1 cellular context compared by ENCODE assay signal in the genomic region with DNA sequence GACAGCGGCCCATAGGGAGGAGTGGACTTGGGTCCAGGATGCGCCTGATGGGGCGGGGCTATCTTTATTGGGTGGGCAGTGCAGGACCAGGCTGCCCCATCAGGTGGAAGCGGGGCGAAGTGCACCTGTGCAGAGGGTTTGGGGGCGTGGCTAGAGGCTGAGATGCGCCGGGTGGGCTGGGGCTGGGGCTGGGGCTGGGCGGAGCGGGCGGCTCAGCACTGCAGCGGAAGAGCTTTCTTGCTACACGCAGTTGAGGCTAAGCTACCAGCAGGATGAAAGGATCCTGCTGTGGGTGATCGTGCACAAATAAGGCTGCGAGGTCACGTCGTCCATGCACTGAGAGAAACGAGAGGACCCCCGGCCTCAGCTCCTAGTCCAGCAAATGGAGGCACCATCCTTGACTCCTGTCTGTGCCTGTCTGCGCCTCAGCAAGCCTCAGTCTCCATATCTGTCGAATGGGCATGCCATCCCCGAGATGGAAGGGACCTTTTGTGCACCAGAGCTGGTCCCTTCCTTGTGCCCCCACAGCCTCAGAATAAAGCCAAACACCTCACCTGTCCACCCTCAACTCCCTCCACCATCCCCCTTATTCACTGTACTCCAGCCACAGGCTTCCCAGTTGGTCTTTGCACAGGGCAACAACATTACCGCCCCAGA.
TF ChIP-seq lines count a peak whose summit lies in the region.

No MANE protein-coding gene starts in this region.

TF ChIP-seq in GM12878, 131 proteins besides CTCF, POLR2A, EP300 and RAD21:
- TF ChIP-seq GATAD2B (conservative IDR thresholded peaks at IDR 0.05; ENCODE audit: low read depth) (no peak), ZBED1 (IDR thresholded peaks at IDR 0.05; ENCODE audit: borderline replicate concordance) (no peak), RUNX3 (IDR thresholded peaks at IDR 0.05; ENCODE audit: low read length) (no peak), BMI1 (IDR thresholded peaks at IDR 0.05; ENCODE audit: borderline replicate concordance) (no peak), SMAD1 (IDR thresholded peaks at IDR 0.05; ENCODE audit: low read depth, partially characterized antibody) (no peak), SUZ12 (IDR thresholded peaks at IDR 0.05; ENCODE audit: unreplicated experiment) (no peak), FOXK2 (IDR thresholded peaks at IDR 0.05) (no peak), ESRRA (IDR thresholded peaks at IDR 0.05; ENCODE audit: low read length) (no peak), SP1 (IDR thresholded peaks at IDR 0.05; ENCODE audit: low read depth, low read length) (no peak), ZNF24 (IDR thresholded peaks at IDR 0.05) (no peak), IKZF1 (conservative IDR thresholded peaks at IDR 0.05) (no peak), PML (IDR thresholded peaks at IDR 0.05; ENCODE audit: low read length) (no peak), MYC (IDR thresholded peaks at IDR 0.05; ENCODE audit: insufficient read depth, insufficient read length, insufficient replicate concordance, low read length, severe bottlenecking) (no peak), JUND (IDR thresholded peaks at IDR 0.05; ENCODE audit: low read depth, low read length) (no peak), CHD1 (IDR thresholded peaks at IDR 0.05; ENCODE audit: low read depth, low read length) (no peak)
- TF ChIP-seq, protein P1, sequence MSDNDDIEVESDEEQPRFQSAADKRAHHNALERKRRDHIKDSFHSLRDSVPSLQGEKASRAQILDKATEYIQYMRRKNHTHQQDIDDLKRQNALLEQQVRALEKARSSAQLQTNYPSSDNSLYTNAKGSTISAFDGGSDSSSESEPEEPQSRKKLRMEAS (IDR thresholded peaks at IDR 0.05; ENCODE audit: low read depth, low read length): no peak
- TF ChIP-seq, protein P2, sequence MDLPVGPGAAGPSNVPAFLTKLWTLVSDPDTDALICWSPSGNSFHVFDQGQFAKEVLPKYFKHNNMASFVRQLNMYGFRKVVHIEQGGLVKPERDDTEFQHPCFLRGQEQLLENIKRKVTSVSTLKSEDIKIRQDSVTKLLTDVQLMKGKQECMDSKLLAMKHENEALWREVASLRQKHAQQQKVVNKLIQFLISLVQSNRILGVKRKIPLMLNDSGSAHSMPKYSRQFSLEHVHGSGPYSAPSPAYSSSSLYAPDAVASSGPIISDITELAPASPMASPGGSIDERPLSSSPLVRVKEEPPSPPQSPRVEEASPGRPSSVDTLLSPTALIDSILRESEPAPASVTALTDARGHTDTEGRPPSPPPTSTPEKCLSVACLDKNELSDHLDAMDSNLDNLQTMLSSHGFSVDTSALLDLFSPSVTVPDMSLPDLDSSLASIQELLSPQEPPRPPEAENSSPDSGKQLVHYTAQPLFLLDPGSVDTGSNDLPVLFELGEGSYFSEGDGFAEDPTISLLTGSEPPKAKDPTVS (IDR thresholded peaks at IDR 0.05; ENCODE audit: low read depth, low read length): no peak
- TF ChIP-seq, protein P3, sequence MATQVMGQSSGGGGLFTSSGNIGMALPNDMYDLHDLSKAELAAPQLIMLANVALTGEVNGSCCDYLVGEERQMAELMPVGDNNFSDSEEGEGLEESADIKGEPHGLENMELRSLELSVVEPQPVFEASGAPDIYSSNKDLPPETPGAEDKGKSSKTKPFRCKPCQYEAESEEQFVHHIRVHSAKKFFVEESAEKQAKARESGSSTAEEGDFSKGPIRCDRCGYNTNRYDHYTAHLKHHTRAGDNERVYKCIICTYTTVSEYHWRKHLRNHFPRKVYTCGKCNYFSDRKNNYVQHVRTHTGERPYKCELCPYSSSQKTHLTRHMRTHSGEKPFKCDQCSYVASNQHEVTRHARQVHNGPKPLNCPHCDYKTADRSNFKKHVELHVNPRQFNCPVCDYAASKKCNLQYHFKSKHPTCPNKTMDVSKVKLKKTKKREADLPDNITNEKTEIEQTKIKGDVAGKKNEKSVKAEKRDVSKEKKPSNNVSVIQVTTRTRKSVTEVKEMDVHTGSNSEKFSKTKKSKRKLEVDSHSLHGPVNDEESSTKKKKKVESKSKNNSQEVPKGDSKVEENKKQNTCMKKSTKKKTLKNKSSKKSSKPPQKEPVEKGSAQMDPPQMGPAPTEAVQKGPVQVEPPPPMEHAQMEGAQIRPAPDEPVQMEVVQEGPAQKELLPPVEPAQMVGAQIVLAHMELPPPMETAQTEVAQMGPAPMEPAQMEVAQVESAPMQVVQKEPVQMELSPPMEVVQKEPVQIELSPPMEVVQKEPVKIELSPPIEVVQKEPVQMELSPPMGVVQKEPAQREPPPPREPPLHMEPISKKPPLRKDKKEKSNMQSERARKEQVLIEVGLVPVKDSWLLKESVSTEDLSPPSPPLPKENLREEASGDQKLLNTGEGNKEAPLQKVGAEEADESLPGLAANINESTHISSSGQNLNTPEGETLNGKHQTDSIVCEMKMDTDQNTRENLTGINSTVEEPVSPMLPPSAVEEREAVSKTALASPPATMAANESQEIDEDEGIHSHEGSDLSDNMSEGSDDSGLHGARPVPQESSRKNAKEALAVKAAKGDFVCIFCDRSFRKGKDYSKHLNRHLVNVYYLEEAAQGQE (IDR thresholded peaks at IDR 0.05; ENCODE audit: low read depth, low read length): no peak
- TF ChIP-seq, protein P4, sequence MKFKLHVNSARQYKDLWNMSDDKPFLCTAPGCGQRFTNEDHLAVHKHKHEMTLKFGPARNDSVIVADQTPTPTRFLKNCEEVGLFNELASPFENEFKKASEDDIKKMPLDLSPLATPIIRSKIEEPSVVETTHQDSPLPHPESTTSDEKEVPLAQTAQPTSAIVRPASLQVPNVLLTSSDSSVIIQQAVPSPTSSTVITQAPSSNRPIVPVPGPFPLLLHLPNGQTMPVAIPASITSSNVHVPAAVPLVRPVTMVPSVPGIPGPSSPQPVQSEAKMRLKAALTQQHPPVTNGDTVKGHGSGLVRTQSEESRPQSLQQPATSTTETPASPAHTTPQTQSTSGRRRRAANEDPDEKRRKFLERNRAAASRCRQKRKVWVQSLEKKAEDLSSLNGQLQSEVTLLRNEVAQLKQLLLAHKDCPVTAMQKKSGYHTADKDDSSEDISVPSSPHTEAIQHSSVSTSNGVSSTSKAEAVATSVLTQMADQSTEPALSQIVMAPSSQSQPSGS (IDR thresholded peaks at IDR 0.05; ENCODE audit: low read length): no peak
